Comparison of ENCODE assay signal across 1 cellular context in genomic region chr1:154609398-154610380, GRCh38.
TF ChIP-seq lines count a peak whose summit lies in the region.

No MANE protein-coding gene starts in this region.

TF ChIP-seq in HEK293, 187 proteins besides CTCF, POLR2A, EP300 and RAD21 (continued from another document and continues in another):
- TF ChIP-seq, protein P1, sequence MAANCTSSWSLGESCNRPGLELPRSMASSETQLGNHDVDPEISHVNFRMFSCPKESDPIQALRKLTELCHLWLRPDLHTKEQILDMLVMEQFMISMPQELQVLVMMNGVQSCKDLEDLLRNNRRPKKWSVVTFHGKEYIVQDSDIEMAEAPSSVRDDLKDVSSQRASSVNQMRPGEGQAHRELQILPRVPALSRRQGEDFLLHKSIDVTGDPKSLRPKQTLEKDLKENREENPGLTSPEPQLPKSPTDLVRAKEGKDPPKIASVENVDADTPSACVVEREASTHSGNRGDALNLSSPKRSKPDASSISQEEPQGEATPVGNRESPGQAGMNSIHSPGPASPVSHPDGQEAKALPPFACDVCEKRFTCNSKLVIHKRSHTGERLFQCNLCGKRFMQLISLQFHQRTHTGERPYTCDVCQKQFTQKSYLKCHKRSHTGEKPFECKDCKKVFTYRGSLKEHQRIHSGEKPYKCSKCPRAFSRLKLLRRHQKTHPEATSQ (tag by site-specific recombination; IDR thresholded peaks at IDR 0.05), result no peak
- TF ChIP-seq, protein P2, sequence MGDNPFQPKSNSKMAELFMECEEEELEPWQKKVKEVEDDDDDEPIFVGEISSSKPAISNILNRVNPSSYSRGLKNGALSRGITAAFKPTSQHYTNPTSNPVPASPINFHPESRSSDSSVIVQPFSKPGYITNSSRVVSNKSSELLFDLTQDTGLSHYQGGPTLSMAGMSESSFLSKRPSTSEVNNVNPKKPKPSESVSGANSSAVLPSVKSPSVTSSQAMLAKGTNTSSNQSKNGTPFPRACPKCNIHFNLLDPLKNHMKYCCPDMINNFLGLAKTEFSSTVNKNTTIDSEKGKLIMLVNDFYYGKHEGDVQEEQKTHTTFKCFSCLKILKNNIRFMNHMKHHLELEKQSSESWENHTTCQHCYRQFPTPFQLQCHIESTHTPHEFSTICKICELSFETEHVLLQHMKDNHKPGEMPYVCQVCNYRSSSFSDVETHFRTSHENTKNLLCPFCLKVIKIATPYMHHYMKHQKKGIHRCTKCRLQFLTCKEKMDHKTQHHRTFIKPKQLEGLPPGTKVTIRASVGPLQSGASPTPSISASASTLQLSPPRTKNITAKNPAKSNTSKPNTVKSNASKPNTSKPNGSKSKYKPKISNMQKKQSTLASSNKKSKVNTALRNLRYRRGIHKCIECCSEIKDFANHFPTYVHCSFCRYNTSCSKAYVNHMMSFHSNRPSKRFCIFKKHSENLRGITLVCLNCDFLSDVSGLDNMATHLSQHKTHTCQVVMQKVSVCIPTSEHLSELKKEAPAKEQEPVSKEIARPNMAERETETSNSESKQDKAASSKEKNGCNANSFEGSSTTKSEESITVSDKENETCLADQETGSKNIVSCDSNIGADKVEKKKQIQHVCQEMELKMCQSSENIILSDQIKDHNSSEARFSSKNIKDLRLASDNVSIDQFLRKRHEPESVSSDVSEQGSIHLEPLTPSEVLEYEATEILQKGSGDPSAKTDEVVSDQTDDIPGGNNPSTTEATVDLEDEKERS (tag by site-specific recombination; IDR thresholded peaks at IDR 0.05), result no peak
- no peak for TF ChIP-seq MYNN (tag by site-specific recombination; IDR thresholded peaks at IDR 0.05; ENCODE audit: borderline replicate concordance)
- TF ChIP-seq ZNF530 (tag by site-specific recombination; IDR thresholded peaks at IDR 0.05; ENCODE audit: low read depth), result no peak
- no peak for TF ChIP-seq ZNF114 (tag by site-specific recombination; IDR thresholded peaks at IDR 0.05)
- TF ChIP-seq ZNF664 (tag by site-specific recombination; IDR thresholded peaks at IDR 0.05), result peak; percentile 93
- no peak for TF ChIP-seq ZNF292 (tag by site-specific recombination; IDR thresholded peaks at IDR 0.05; ENCODE audit: borderline replicate concordance, low read depth)
- TF ChIP-seq ZNF274 (IDR thresholded peaks at IDR 0.05; ENCODE audit: low read length), result no peak
- TF ChIP-seq ZNF274 (tag by site-specific recombination; IDR thresholded peaks at IDR 0.05; ENCODE audit: borderline replicate concordance), result no peak
- 0 out of 2 replicates have a peak, but pooled peaks have one; percentile 37 for TF ChIP-seq ZXDB (tag by site-specific recombination; IDR thresholded peaks at IDR 0.05)
- peak; percentile 26; the same call in 1 of the 2 replicates for TF ChIP-seq KLF10 (tag by site-specific recombination; IDR thresholded peaks at IDR 0.05)
- TF ChIP-seq, protein P3, sequence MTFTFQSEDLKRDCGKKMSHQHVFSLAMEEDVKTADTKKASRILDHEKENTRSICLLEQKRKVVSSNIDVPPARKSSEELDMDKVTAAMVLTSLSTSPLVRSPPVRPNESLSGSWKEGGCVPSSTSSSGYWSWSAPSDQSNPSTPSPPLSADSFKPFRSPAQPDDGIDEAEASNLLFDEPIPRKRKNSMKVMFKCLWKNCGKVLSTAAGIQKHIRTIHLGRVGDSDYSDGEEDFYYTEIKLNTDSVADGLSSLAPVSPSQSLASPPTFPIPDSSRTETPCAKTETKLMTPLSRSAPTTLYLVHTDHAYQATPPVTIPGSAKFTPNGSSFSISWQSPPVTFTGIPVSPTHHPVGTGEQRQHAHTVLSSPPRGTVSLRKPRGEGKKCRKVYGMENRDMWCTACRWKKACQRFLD (tag by site-specific recombination; IDR thresholded peaks at IDR 0.05), result no peak
- TF ChIP-seq ZSCAN23 (tag by site-specific recombination; IDR thresholded peaks at IDR 0.05), result no peak
- no peak for TF ChIP-seq ZNF391 (tag by site-specific recombination; IDR thresholded peaks at IDR 0.05; ENCODE audit: borderline replicate concordance, low read depth)
- no peak for TF ChIP-seq ZBTB49 (tag by site-specific recombination; IDR thresholded peaks at IDR 0.05; ENCODE audit: low read depth)
- peak; percentile 95 for TF ChIP-seq ZBTB8A (tag by site-specific recombination; IDR thresholded peaks at IDR 0.05)
- no peak for TF ChIP-seq ZNF510 (tag by site-specific recombination; IDR thresholded peaks at IDR 0.05; ENCODE audit: insufficient replicate concordance)
- TF ChIP-seq HOXA7 (CRISPR knock-in tag; IDR thresholded peaks at IDR 0.05; ENCODE audit: borderline replicate concordance), result no peak
- TF ChIP-seq ZNF426 (tag by site-specific recombination; IDR thresholded peaks at IDR 0.05), result no peak
- no peak for TF ChIP-seq ZNF654 (tag by site-specific recombination; IDR thresholded peaks at IDR 0.05; ENCODE audit: low read depth)
- no peak for TF ChIP-seq SCRT2 (tag by site-specific recombination; IDR thresholded peaks at IDR 0.05)
- TF ChIP-seq ZNF248 (tag by site-specific recombination; IDR thresholded peaks at IDR 0.05), result no peak
- TF ChIP-seq PATZ1 (tag by site-specific recombination; IDR thresholded peaks at IDR 0.05), result peak; percentile 73; the same call in 1 of the 2 replicates
- no peak for TF ChIP-seq ZFP3 (tag by site-specific recombination; IDR thresholded peaks at IDR 0.05; ENCODE audit: low read depth)
- peak; percentile 61; the same call in 1 of the 2 replicates for TF ChIP-seq ZNF223 (tag by site-specific recombination; IDR thresholded peaks at IDR 0.05)
- TF ChIP-seq, protein P4, sequence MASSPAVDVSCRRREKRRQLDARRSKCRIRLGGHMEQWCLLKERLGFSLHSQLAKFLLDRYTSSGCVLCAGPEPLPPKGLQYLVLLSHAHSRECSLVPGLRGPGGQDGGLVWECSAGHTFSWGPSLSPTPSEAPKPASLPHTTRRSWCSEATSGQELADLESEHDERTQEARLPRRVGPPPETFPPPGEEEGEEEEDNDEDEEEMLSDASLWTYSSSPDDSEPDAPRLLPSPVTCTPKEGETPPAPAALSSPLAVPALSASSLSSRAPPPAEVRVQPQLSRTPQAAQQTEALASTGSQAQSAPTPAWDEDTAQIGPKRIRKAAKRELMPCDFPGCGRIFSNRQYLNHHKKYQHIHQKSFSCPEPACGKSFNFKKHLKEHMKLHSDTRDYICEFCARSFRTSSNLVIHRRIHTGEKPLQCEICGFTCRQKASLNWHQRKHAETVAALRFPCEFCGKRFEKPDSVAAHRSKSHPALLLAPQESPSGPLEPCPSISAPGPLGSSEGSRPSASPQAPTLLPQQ (tag by site-specific recombination; IDR thresholded peaks at IDR 0.05), result no peak
- TF ChIP-seq ZBTB17 (tag by site-specific recombination; IDR thresholded peaks at IDR 0.05), result peak; percentile 62
- no peak for TF ChIP-seq ZNF404 (tag by site-specific recombination; IDR thresholded peaks at IDR 0.05)
- TF ChIP-seq ZIC2 (tag by site-specific recombination; IDR thresholded peaks at IDR 0.05), result peak; percentile 64
- peak; percentile 27; the same call in 1 of the 2 replicates for TF ChIP-seq ZSCAN30 (tag by site-specific recombination; IDR thresholded peaks at IDR 0.05)
- no peak for TF ChIP-seq ZNF335 (tag by site-specific recombination; conservative IDR thresholded peaks at IDR 0.05)
- TF ChIP-seq SP3 (tag by site-specific recombination; IDR thresholded peaks at IDR 0.05), result 0 out of 2 replicates have a peak, but pooled peaks have one; percentile 13
- peak; percentile 65; the same call in 1 of the 2 replicates for TF ChIP-seq ZNF366 (tag by site-specific recombination; conservative IDR thresholded peaks at IDR 0.05)
- no peak for TF ChIP-seq ZNF221 (tag by site-specific recombination; IDR thresholded peaks at IDR 0.05; ENCODE audit: borderline replicate concordance)
- TF ChIP-seq, protein P5, sequence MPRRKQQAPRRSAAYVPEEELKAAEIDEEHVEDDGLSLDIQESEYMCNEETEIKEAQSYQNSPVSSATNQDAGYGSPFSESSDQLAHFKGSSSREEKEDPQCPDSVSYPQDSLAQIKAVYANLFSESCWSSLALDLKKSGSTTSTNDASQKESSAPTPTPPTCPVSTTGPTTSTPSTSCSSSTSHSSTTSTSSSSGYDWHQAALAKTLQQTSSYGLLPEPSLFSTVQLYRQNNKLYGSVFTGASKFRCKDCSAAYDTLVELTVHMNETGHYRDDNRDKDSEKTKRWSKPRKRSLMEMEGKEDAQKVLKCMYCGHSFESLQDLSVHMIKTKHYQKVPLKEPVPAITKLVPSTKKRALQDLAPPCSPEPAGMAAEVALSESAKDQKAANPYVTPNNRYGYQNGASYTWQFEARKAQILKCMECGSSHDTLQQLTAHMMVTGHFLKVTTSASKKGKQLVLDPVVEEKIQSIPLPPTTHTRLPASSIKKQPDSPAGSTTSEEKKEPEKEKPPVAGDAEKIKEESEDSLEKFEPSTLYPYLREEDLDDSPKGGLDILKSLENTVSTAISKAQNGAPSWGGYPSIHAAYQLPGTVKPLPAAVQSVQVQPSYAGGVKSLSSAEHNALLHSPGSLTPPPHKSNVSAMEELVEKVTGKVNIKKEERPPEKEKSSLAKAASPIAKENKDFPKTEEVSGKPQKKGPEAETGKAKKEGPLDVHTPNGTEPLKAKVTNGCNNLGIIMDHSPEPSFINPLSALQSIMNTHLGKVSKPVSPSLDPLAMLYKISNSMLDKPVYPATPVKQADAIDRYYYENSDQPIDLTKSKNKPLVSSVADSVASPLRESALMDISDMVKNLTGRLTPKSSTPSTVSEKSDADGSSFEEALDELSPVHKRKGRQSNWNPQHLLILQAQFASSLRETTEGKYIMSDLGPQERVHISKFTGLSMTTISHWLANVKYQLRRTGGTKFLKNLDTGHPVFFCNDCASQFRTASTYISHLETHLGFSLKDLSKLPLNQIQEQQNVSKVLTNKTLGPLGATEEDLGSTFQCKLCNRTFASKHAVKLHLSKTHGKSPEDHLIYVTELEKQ (tag by site-specific recombination; IDR thresholded peaks at IDR 0.05; ENCODE audit: borderline replicate concordance), result 0 out of 2 replicates have a peak, but pooled peaks have one; percentile 4
- TF ChIP-seq, protein P6, sequence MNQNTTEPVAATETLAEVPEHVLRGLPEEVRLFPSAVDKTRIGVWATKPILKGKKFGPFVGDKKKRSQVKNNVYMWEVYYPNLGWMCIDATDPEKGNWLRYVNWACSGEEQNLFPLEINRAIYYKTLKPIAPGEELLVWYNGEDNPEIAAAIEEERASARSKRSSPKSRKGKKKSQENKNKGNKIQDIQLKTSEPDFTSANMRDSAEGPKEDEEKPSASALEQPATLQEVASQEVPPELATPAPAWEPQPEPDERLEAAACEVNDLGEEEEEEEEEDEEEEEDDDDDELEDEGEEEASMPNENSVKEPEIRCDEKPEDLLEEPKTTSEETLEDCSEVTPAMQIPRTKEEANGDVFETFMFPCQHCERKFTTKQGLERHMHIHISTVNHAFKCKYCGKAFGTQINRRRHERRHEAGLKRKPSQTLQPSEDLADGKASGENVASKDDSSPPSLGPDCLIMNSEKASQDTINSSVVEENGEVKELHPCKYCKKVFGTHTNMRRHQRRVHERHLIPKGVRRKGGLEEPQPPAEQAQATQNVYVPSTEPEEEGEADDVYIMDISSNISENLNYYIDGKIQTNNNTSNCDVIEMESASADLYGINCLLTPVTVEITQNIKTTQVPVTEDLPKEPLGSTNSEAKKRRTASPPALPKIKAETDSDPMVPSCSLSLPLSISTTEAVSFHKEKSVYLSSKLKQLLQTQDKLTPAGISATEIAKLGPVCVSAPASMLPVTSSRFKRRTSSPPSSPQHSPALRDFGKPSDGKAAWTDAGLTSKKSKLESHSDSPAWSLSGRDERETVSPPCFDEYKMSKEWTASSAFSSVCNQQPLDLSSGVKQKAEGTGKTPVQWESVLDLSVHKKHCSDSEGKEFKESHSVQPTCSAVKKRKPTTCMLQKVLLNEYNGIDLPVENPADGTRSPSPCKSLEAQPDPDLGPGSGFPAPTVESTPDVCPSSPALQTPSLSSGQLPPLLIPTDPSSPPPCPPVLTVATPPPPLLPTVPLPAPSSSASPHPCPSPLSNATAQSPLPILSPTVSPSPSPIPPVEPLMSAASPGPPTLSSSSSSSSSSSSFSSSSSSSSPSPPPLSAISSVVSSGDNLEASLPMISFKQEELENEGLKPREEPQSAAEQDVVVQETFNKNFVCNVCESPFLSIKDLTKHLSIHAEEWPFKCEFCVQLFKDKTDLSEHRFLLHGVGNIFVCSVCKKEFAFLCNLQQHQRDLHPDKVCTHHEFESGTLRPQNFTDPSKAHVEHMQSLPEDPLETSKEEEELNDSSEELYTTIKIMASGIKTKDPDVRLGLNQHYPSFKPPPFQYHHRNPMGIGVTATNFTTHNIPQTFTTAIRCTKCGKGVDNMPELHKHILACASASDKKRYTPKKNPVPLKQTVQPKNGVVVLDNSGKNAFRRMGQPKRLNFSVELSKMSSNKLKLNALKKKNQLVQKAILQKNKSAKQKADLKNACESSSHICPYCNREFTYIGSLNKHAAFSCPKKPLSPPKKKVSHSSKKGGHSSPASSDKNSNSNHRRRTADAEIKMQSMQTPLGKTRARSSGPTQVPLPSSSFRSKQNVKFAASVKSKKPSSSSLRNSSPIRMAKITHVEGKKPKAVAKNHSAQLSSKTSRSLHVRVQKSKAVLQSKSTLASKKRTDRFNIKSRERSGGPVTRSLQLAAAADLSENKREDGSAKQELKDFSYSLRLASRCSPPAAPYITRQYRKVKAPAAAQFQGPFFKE (tag by site-specific recombination; IDR thresholded peaks at IDR 0.05; ENCODE audit: borderline replicate concordance), result no peak
- no peak for TF ChIP-seq KLF1 (tag by site-specific recombination; IDR thresholded peaks at IDR 0.05)
